Comparison of ENCODE assay signal across 16 cellular contexts in the genomic region with DNA sequence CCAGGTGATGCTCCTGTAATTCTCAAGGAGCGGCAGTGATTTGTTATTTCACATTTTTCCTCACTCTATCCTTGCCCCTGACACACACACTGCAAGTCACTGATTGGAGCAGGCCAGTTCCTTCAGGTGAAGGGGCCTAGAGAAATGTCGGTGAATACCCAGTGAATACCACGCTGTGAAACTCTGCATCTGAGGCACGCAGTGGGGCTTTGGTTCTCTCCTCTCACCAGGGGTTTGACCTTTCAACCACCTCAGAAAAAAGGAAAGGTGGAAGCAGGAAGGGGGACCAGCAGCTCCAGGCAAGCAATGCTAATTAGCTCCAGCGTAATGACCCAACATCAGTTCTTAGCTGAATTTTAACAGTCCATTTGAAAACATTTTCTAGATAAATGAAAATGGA. TPM values are rescaled to one million over a fixed set of nuclear protein-coding genes. Genes with fewer than 3 reads are reported as not detected.
DNase-seq lines count a peak whose midpoint lies in the region; ATAC-seq and TF ChIP-seq lines count a peak whose summit lies in the region.
"Had no signal": no experiment of that assay in that cellular context is flagged by ENCODE, and none has a peak within 500 bp of the region (broad histone marks: within the 10 kb centered on the region; RNA-seq: fewer than 3 reads in every experiment).

No MANE protein-coding gene starts in this region.

- no peak for TF ChIP-seq POLR2A in Peyer's patch (IDR thresholded peaks at IDR 0.05)

- TF ChIP-seq CTCF in GM23338 (conservative IDR thresholded peaks at IDR 0.05; ENCODE audit: low read depth in 2 of 2) (no peak), Peyer's patch (IDR thresholded peaks at IDR 0.05) (no peak), neural progenitor cell (IDR thresholded peaks at IDR 0.05) (no peak)

- H3K27ac ChIP-seq in GM23338 (ENCODE audit: low read depth): no peak overlapping the region
- H3K27ac ChIP-seq in Peyer's patch: peak overlapping the region in 3 of 4 donors; percentile 31 to 57 (median 46)
- H3K27ac ChIP-seq in neural progenitor cell: peak overlapping the region; percentile 7

- no peaks in the 10 kb centered on the region for H3K9me3 Mint-ChIP-seq in GM23338
- H3K9me3 Mint-ChIP-seq in neural progenitor cell: no peaks in the 10 kb centered on the region
- H3K9me3 Mint-ChIP-seq: CD4-positive, alpha-beta T cell had no signal

- DNase-seq in GM23338 (ENCODE audit: low spot score): peak; percentile 86
- DNase-seq in Peyer's patch: no peak
- DNase-seq in iPS DF 19.7 (ENCODE audit: low read depth, low spot score): peak; percentile 72
- peak; percentile 72 for DNase-seq in neural progenitor cell (ENCODE audit: low spot score)
- no peak for DNase-seq in activated CD4-positive, CD25-positive, alpha-beta regulatory T cell treated with anti-CD3 and anti-CD28 coated beads, Interleukin-2, amount 50 U/mL, for 72 hours
- DNase-seq in middle frontal gyrus (ENCODE audit: extremely low spot score, low spot score): no peak
- DNase-seq: AML-193; CD4-positive, alpha-beta T cell; DMS79; GDM1; KBM-7; NCI-H2107; NCI-H226; SHP77 treated with DMSO at 0.1 percent for 48 hours had no signal

- H4K20me1 ChIP-seq in GM23338 (replicated peaks; ENCODE audit: insufficient read depth) (no peaks in the 10 kb centered on the region), neural progenitor cell (ENCODE audit: low read depth) (peaks cover 5% of the 10 kb centered on the region)

- H3K27me3 Mint-ChIP-seq in GM23338 (ENCODE audit: insufficient read depth, low read depth, poor library complexity): no peaks in the 10 kb centered on the region
- H3K27me3 Mint-ChIP-seq in neural progenitor cell (ENCODE audit: insufficient read depth, low read depth): no peaks in the 10 kb centered on the region
- H3K27me3 Mint-ChIP-seq: CD4-positive, alpha-beta T cell had no signal

- H3K79me2 ChIP-seq in GM23338 (replicated peaks; ENCODE audit: insufficient read depth): no peaks in the 10 kb centered on the region
- H3K79me2 ChIP-seq in neural progenitor cell (ENCODE audit: low read depth): no peaks in the 10 kb centered on the region

- H3K4me2 ChIP-seq in GM23338: peak overlapping the region; percentile 49
- H3K4me2 ChIP-seq in neural progenitor cell: peak overlapping the region; percentile 48

- H3K9me2 ChIP-seq in GM23338 (ENCODE audit: insufficient read depth): no peaks in the 10 kb centered on the region

- peaks cover 18% of the 10 kb centered on the region for H3K4me1 ChIP-seq in GM23338 (ENCODE audit: insufficient read depth)
- H3K4me1 ChIP-seq in Peyer's patch: peaks cover 0 to 9% (median 0%) of the 10 kb centered on the region in 4 donors
- peaks cover 26% of the 10 kb centered on the region for H3K4me1 ChIP-seq in neural progenitor cell

- H3K36me3 Mint-ChIP-seq in GM23338 (ENCODE audit: low read depth): peaks cover 14% of the 10 kb centered on the region; the same call in 2 of the 3 replicates
- H3K36me3 Mint-ChIP-seq in neural progenitor cell: peaks cover 8% of the 10 kb centered on the region

- H3F3A ChIP-seq in GM23338 (replicated peaks; ENCODE audit: low read depth) (no peaks in the 10 kb centered on the region), neural progenitor cell (ENCODE audit: low read depth) (peaks cover 24% of the 10 kb centered on the region)

- H3K9ac ChIP-seq in neural progenitor cell: no peak overlapping the region

- H3K9me3 ChIP-seq in Peyer's patch (no peaks in the 10 kb centered on the region), neural progenitor cell (ENCODE audit: low read depth) (no peaks in the 10 kb centered on the region)

- H3K4me3 ChIP-seq in GM23338 (no peak overlapping the region), Peyer's patch (no peak overlapping the region), neural progenitor cell (no peak overlapping the region)

- H3K4me1 Mint-ChIP-seq in GM23338 (peaks cover 10% of the 10 kb centered on the region), neural progenitor cell (peaks cover 9% of the 10 kb centered on the region)

- H3K27me3 ChIP-seq in GM23338 (ENCODE audit: insufficient read depth) (no peaks in the 10 kb centered on the region), Peyer's patch (no peaks in the 10 kb centered on the region), neural progenitor cell (no peaks in the 10 kb centered on the region)

- ATAC-seq in GM23338 (peak; percentile 100), HG03097 (IDR thresholded peaks at IDR 0.05; ENCODE audit: low FRiP score, unreplicated experiment) (no peak), HG02973 (IDR thresholded peaks at IDR 0.05; ENCODE audit: unreplicated experiment) (no peak)

- H2AFZ ChIP-seq in GM23338: no peak overlapping the region
- no peak overlapping the region for H2AFZ ChIP-seq in neural progenitor cell (replicated peaks)

- peak overlapping the region; percentile 84; the same call in 1 of the 2 replicates for H3K27ac Mint-ChIP-seq in GM23338
- no peak overlapping the region for H3K27ac Mint-ChIP-seq in neural progenitor cell
- H3K27ac Mint-ChIP-seq: CD4-positive, alpha-beta T cell had no signal

- H3K36me3 ChIP-seq in GM23338 (ENCODE audit: insufficient read depth) (peaks cover 25% of the 10 kb centered on the region; the same call in 1 of the 2 replicates), Peyer's patch (peaks cover 0 to 47% (median 0%) of the 10 kb centered on the region in 3 donors), neural progenitor cell (peaks cover 20% of the 10 kb centered on the region)

- H3K4me3 Mint-ChIP-seq in GM23338 (peak overlapping the region; percentile 49; the same call in 2 of the 3 replicates), neural progenitor cell (no peak overlapping the region)
- H3K4me3 Mint-ChIP-seq: CD4-positive, alpha-beta T cell had no signal

TF ChIP-seq in GM23338, 12 proteins besides CTCF, POLR2A, EP300 and RAD21 (continues in another document):
- TF ChIP-seq, protein P1, sequence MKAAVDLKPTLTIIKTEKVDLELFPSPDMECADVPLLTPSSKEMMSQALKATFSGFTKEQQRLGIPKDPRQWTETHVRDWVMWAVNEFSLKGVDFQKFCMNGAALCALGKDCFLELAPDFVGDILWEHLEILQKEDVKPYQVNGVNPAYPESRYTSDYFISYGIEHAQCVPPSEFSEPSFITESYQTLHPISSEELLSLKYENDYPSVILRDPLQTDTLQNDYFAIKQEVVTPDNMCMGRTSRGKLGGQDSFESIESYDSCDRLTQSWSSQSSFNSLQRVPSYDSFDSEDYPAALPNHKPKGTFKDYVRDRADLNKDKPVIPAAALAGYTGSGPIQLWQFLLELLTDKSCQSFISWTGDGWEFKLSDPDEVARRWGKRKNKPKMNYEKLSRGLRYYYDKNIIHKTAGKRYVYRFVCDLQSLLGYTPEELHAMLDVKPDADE (IDR thresholded peaks at IDR 0.05): no peak
- TF ChIP-seq POLR2AphosphoS5 (IDR thresholded peaks at IDR 0.05; ENCODE audit: low read depth): no peak
- no peak for TF ChIP-seq EZH2phosphoT487 (IDR thresholded peaks at IDR 0.05; ENCODE audit: unreplicated experiment)
- TF ChIP-seq CREB1 (CRISPR knock-in tag; IDR thresholded peaks at IDR 0.05; ENCODE audit: low read depth): no peak
- TF ChIP-seq STAT1 (IDR thresholded peaks at IDR 0.05; ENCODE audit: unreplicated experiment): no peak
- TF ChIP-seq, protein P2, sequence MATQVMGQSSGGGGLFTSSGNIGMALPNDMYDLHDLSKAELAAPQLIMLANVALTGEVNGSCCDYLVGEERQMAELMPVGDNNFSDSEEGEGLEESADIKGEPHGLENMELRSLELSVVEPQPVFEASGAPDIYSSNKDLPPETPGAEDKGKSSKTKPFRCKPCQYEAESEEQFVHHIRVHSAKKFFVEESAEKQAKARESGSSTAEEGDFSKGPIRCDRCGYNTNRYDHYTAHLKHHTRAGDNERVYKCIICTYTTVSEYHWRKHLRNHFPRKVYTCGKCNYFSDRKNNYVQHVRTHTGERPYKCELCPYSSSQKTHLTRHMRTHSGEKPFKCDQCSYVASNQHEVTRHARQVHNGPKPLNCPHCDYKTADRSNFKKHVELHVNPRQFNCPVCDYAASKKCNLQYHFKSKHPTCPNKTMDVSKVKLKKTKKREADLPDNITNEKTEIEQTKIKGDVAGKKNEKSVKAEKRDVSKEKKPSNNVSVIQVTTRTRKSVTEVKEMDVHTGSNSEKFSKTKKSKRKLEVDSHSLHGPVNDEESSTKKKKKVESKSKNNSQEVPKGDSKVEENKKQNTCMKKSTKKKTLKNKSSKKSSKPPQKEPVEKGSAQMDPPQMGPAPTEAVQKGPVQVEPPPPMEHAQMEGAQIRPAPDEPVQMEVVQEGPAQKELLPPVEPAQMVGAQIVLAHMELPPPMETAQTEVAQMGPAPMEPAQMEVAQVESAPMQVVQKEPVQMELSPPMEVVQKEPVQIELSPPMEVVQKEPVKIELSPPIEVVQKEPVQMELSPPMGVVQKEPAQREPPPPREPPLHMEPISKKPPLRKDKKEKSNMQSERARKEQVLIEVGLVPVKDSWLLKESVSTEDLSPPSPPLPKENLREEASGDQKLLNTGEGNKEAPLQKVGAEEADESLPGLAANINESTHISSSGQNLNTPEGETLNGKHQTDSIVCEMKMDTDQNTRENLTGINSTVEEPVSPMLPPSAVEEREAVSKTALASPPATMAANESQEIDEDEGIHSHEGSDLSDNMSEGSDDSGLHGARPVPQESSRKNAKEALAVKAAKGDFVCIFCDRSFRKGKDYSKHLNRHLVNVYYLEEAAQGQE (IDR thresholded peaks at IDR 0.05; ENCODE audit: unreplicated experiment): no peak
- 0 out of 2 replicates have a peak, but pooled peaks have one; percentile 14 for TF ChIP-seq NANOG (IDR thresholded peaks at IDR 0.05; ENCODE audit: borderline replicate concordance)
- TF ChIP-seq JUNB (IDR thresholded peaks at IDR 0.05; ENCODE audit: unreplicated experiment): no peak

RNA-seq across cellular contexts. Expression of a gene that starts 0.5 kb away (rescaled TPM):
- total RNA-seq in GM23338 (2014; rRNA removed; shearing (Covaris generic)): not detected in 2 replicates
- not detected in 2 replicates for polyA plus RNA-seq in GM23338 (2016; fragmentation: Nextera tagmentation; extraction: Ambion mirVana)
- 10 to 100 TPM; 14.9 to 40.4 (median 19.6) TPM for total RNA-seq in Peyer's patch
- total RNA-seq in neural progenitor cell (ENCODE audit: low replicate concordance): not detected in 2 replicates
- total RNA-seq: CD4-positive, alpha-beta T cell had no signal

RNA-seq across cellular contexts. Expression of a gene that starts 24.1 kb away (rescaled TPM):
- total RNA-seq in GM23338 (2014; rRNA removed; shearing (Covaris generic)): 32.3 and 32.9 TPM in 2 replicates
- 26.5 TPM in 2 replicates for polyA plus RNA-seq in GM23338 (2016; fragmentation: Nextera tagmentation; extraction: Ambion mirVana)
- 10 to 100 TPM; 37.7 to 57.4 (median 43.9) TPM for total RNA-seq in Peyer's patch
- 48.5 and 74.7 TPM in 2 replicates for total RNA-seq in neural progenitor cell (ENCODE audit: low replicate concordance)

RNA-seq across cellular contexts. Expression of a gene that starts 24.2 kb away (rescaled TPM):
- 103 and 132 TPM in 2 replicates for total RNA-seq in GM23338 (2014; rRNA removed; shearing (Covaris generic))
- polyA plus RNA-seq in GM23338 (2016; fragmentation: Nextera tagmentation; extraction: Ambion mirVana): 49.5 and 51.1 TPM in 2 replicates
- total RNA-seq in Peyer's patch: 10 to 100 TPM; 22.1 to 73.4 (median 25.2) TPM
- total RNA-seq in neural progenitor cell (ENCODE audit: low replicate concordance): 52.1 and 75.2 TPM in 2 replicates

Comparison
In these comparisons a context has a peak if more than half of its experiments do, and no peak if none do; other contexts are left out.
1. DNase-seq: peak in GM23338 (single experiment), iPS DF 19.7 (single experiment) and neural progenitor cell (single experiment); none in Peyer's patch (0 of 3), activated CD4-positive, CD25-positive, alpha-beta regulatory T cell treated with anti-CD3 and anti-CD28 coated beads, Interleukin-2, amount 50 U/mL, for 72 hours (single experiment) and middle frontal gyrus (single experiment).
2. RNA of a gene that starts 0.5 kb away (total RNA-seq): 14.9 to 40.4 TPM in Peyer's patch; not detected in GM23338 and not detected in neural progenitor cell; every median in the first group is over 10 times any median in the second.